ENCODE assay signal across 23 cellular contexts in genomic region chr3:123791073-123791370, GRCh38.
DNase-seq lines count a peak whose midpoint lies in the region; ATAC-seq, FAIRE-seq and TF ChIP-seq lines count a peak whose summit lies in the region.
"Had no signal": no experiment of that assay in that cellular context is flagged by ENCODE, and none has a peak within 500 bp of the region (broad histone marks: within the 10 kb centered on the region; RNA-seq: fewer than 3 reads in every experiment).

No MANE protein-coding gene starts in this region.

- no peak overlapping the region for H3K27ac Mint-ChIP-seq in astrocyte (ENCODE audit: unreplicated experiment)

- H2BK5ac ChIP-seq in mesendoderm (ENCODE audit: low read length) (peak overlapping the region; percentile 64), trophoblast cell (ENCODE audit: low read depth, low read length, poor library complexity) (peak overlapping the region; percentile 89)

- no peaks in the 10 kb centered on the region for H4K20me1 ChIP-seq in astrocyte (ENCODE audit: insufficient read depth, low read length)

- peaks cover 18% of the 10 kb centered on the region for H3K36me3 ChIP-seq in astrocyte (ENCODE audit: insufficient read depth, low read length)
- H3K36me3 ChIP-seq in mesendoderm (ENCODE audit: control insufficient read depth, insufficient read depth, low read length): no peaks in the 10 kb centered on the region
- H3K36me3 ChIP-seq in trophoblast cell (ENCODE audit: control insufficient read depth in 1 of 2, insufficient read depth in 2 of 2, low read length in 2 of 2): peaks cover 3% of the 10 kb centered on the region in 2 experiments

- no peak overlapping the region for H3K4me3 ChIP-seq in AG04450 (ENCODE audit: low read depth, low read length)
- no peak overlapping the region for H3K4me3 ChIP-seq in astrocyte (ENCODE audit: insufficient read depth, low read depth, low read length)
- no peak overlapping the region for H3K4me3 ChIP-seq in mesendoderm (ENCODE audit: low read length)
- H3K4me3 ChIP-seq in trophoblast cell (ENCODE audit: low read depth, low read length): no peak overlapping the region

- no peak overlapping the region for H4K5ac ChIP-seq in mesendoderm (ENCODE audit: low read length)

- TF ChIP-seq CTCF in AG04450 (IDR thresholded peaks at IDR 0.05; ENCODE audit: low read depth, low read length) (no peak), astrocyte (IDR thresholded peaks at IDR 0.05; ENCODE audit: insufficient read depth, low read depth, low read length) (no peak), GM13976 (IDR thresholded peaks at IDR 0.05; ENCODE audit: borderline replicate concordance, control extremely low read depth, extremely low read depth, insufficient read depth, missing control alignments) (no peak)

- ATAC-seq in left lobe of liver: no peak

- peak overlapping the region; percentile 94 for H2AK5ac ChIP-seq in mesendoderm (ENCODE audit: low read length)
- no peak overlapping the region for H2AK5ac ChIP-seq in trophoblast cell (ENCODE audit: low read length)

- in situ Hi-C loops in GM13976 (cut with MboI; ENCODE audit: low sequenced_read_pairs, unreplicated experiment): no loop called here

- H3K4ac ChIP-seq in mesendoderm (ENCODE audit: low read depth, low read length) (peak overlapping the region; percentile 86), trophoblast cell (ENCODE audit: low read depth, low read length) (peak overlapping the region; percentile 40)

- CTCF ChIA-PET in AG04450 (lab: Charles Lee): interaction anchor here (0.6 to 1.4 kb wide), 3 partner anchors 25 to 90 kb away, joined by 3 to 6 read pairs (median 3); no protein-coding TSS in a partner anchor

- no peak overlapping the region for H2BK15ac ChIP-seq in mesendoderm (replicated peaks; ENCODE audit: low read depth)

- H3K4me2 ChIP-seq in astrocyte (ENCODE audit: low read length): peak overlapping the region; percentile 35
- H3K4me2 ChIP-seq in mesendoderm (ENCODE audit: low read length): no peak overlapping the region
- no peak overlapping the region for H3K4me2 ChIP-seq in trophoblast cell (ENCODE audit: low read length)

- no peak for FAIRE-seq in astrocyte (lab: Jason Lieb, UNC)
- FAIRE-seq: G401.6, GM12892, GM18507, H1 had no signal

- no CpG with 5 or more reads among the region's 3 CpGs for WGBS in mesendoderm (ENCODE audit: extremely low coverage, insufficient coverage, low lambda C conversion rate)
- no CpG with 5 or more reads among the region's 3 CpGs for WGBS in trophoblast cell (ENCODE audit: extremely low coverage, insufficient coverage, insufficient read length)

- H3K79me2 ChIP-seq in astrocyte (ENCODE audit: insufficient read depth, low read length): peaks cover 5% of the 10 kb centered on the region
- no peaks in the 10 kb centered on the region for H3K79me2 ChIP-seq in mesendoderm (ENCODE audit: control insufficient read depth, insufficient read depth, low read length)
- H3K79me2 ChIP-seq in trophoblast cell (ENCODE audit: control insufficient read depth, insufficient read depth, low read length, poor library complexity): peaks cover 5% of the 10 kb centered on the region

- H3K23ac ChIP-seq in mesendoderm (ENCODE audit: low read length) (no peak overlapping the region), trophoblast cell (ENCODE audit: low read length) (no peak overlapping the region)

- no peaks in the 10 kb centered on the region for H3K79me1 ChIP-seq in mesendoderm (ENCODE audit: low read length)
- H3K79me1 ChIP-seq in trophoblast cell (ENCODE audit: low read length): peaks cover 51% of the 10 kb centered on the region

- H3K9me3 Mint-ChIP-seq in astrocyte (ENCODE audit: unreplicated experiment): no peaks in the 10 kb centered on the region

- no peaks in the 10 kb centered on the region for H3K27me3 Mint-ChIP-seq in astrocyte (ENCODE audit: low read depth, unreplicated experiment)

- no peak for DNase-seq in AG04450 (ENCODE audit: low read depth, low spot score)
- DNase-seq in astrocyte (ENCODE audit: low read depth): no peak
- DNase-seq in mesendoderm: no peak
- DNase-seq in trophoblast cell: no peak
- no peak for DNase-seq in GM13976 (ENCODE audit: low spot score)
- DNase-seq in left lobe of liver (ENCODE audit: low spot score): no peak
- no peak for DNase-seq in SKM-1 treated with dmso at 0.1 percent for 144 hours (lab: John Stamatoyannopoulos, UW; ENCODE audit: unreplicated experiment)
- no peak for DNase-seq in NCI-H2196 treated with DMSO at 0.1 percent for 48 hours (lab: John Stamatoyannopoulos, UW; ENCODE audit: unreplicated experiment)
- DNase-seq: 8988T, AML-193, Kasumi-1, NCI-H1417, NCI-H1694 treated with DMSO at 0.1 percent for 48 hours, NCI-H2081 treated with DMSO at 0.1 percent for 48 hours, NCI-H446 treated with DMSO at 0.1 percent for 48 hours, NCI-H748 treated with DMSO at 0.1 percent for 48 hours, SHP77 treated with DMSO at 0.1 percent for 48 hours had no signal

- H3K9ac ChIP-seq in astrocyte (ENCODE audit: low read length) (no peak overlapping the region), mesendoderm (ENCODE audit: low read length) (no peak overlapping the region), trophoblast cell (ENCODE audit: low read length) (no peak overlapping the region)

- H3K27ac ChIP-seq in AG04450 (ENCODE audit: low read depth, low read length): peak overlapping the region; percentile 81
- H3K27ac ChIP-seq in astrocyte (ENCODE audit: low read depth, low read length): peak overlapping the region; percentile 88
- H3K27ac ChIP-seq in mesendoderm (ENCODE audit: low read depth, low read length): no peak overlapping the region
- H3K27ac ChIP-seq in trophoblast cell (ENCODE audit: low read depth, low read length): peak overlapping the region; percentile 99
- H3K27ac ChIP-seq: C4-2B, RWPE1 had no signal

- H3K4me1 ChIP-seq in astrocyte (ENCODE audit: insufficient read depth, low read length) (peaks cover 49% of the 10 kb centered on the region), mesendoderm (ENCODE audit: control insufficient read depth, low read depth, low read length) (peaks cover 17% of the 10 kb centered on the region), trophoblast cell (ENCODE audit: control insufficient read depth in 1 of 2, insufficient read depth in 2 of 2, low read length in 2 of 2) (peaks cover 36 to 46% of the 10 kb centered on the region in 2 experiments)

- peak overlapping the region; percentile 96 for H4K91ac ChIP-seq in trophoblast cell (ENCODE audit: low read depth, low read length)

- H2BK12ac ChIP-seq in trophoblast cell (ENCODE audit: low read length): no peak overlapping the region

- H4K12ac ChIP-seq in trophoblast cell (ENCODE audit: low read depth, low read length): no peak overlapping the region

- peaks cover 52% of the 10 kb centered on the region for H3K4me1 Mint-ChIP-seq in astrocyte (ENCODE audit: low read depth, unreplicated experiment)

- H2BK120ac ChIP-seq in mesendoderm (ENCODE audit: low read depth, low read length) (no peak overlapping the region), trophoblast cell (ENCODE audit: insufficient read depth, low read length, poor library complexity) (peak overlapping the region; percentile 65)

- H3K56ac ChIP-seq in mesendoderm (ENCODE audit: low read length): peak overlapping the region; percentile 8

- H2AFZ ChIP-seq in astrocyte (ENCODE audit: low read depth, low read length): no peak overlapping the region
- no peak overlapping the region for H2AFZ ChIP-seq in trophoblast cell (ENCODE audit: insufficient read depth, low read length, poor library complexity)

- no peak overlapping the region for H3K4me3 Mint-ChIP-seq in astrocyte (ENCODE audit: unreplicated experiment)

- peak overlapping the region; percentile 4 for H3K14ac ChIP-seq in trophoblast cell (ENCODE audit: low read length)

- H4K8ac ChIP-seq in mesendoderm (ENCODE audit: low read depth, low read length): no peak overlapping the region
- peak overlapping the region; percentile 10 for H4K8ac ChIP-seq in trophoblast cell (ENCODE audit: low read depth, low read length)

- POLR2A ChIA-PET in AG04450 (lab: Yijun Ruan, JAX): interaction anchor here (1.0 to 2.4 kb wide), 5 partner anchors 9 to 58 kb away, joined by 3 to 20 read pairs (median 17); no protein-coding TSS in a partner anchor

- H3K27me3 ChIP-seq in AG04450 (ENCODE audit: control insufficient read depth, insufficient read depth, low read length) (no peaks in the 10 kb centered on the region), astrocyte (ENCODE audit: insufficient read depth, low read length) (no peaks in the 10 kb centered on the region), mesendoderm (ENCODE audit: insufficient read depth, low read length, poor library complexity) (no peaks in the 10 kb centered on the region), trophoblast cell (ENCODE audit: insufficient read depth, low read length) (no peaks in the 10 kb centered on the region)

- H3K18ac ChIP-seq in mesendoderm (ENCODE audit: low read length) (no peak overlapping the region), trophoblast cell (ENCODE audit: low read length) (no peak overlapping the region)

- H3K36me3 Mint-ChIP-seq in astrocyte (ENCODE audit: low read depth, unreplicated experiment): peaks cover 3% of the 10 kb centered on the region

- H3K9me3 ChIP-seq in AG04450 (ENCODE audit: control insufficient read depth, insufficient read depth, low read length): peaks cover 2% of the 10 kb centered on the region; the same call in 1 of the 2 replicates
- no peaks in the 10 kb centered on the region for H3K9me3 ChIP-seq in astrocyte (ENCODE audit: insufficient read depth, low read depth, low read length)
- H3K9me3 ChIP-seq in trophoblast cell (ENCODE audit: insufficient read depth, low read depth, low read length): no peaks in the 10 kb centered on the region
